37 cellular contexts compared by ENCODE assay signal in the genomic region with DNA sequence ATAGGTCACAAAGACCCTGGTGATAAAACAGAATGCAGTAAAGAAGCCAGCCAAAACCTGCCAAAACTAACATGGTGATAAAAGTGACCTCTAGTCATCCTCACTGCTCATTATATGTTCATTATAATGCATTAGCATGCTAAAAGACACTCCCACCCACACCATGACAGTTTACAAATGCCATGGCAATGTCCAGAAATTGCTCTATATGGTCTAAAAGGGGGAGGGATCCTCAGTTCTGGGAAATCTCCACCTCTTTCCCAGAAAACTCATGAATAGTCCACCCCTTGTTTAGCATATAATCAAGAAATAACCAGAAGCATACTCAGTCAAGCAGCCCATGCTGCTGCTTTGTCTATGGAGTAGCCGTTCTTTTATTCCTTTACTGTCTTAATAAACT. TPM values are rescaled to one million over a fixed set of nuclear protein-coding genes. Genes with fewer than 3 reads are reported as not detected.
"Had no signal": no experiment of that assay in that cellular context is flagged by ENCODE, and none has a peak within 500 bp of the region (broad histone marks: within the 10 kb centered on the region; RNA-seq: fewer than 3 reads in every experiment).

No MANE protein-coding gene starts in this region.

- H3K36me3 Mint-ChIP-seq: activated CD4-positive, alpha-beta memory T cell treated with anti-CD3 and anti-CD28 coated beads for 36 hours; activated naive CD4-positive, alpha-beta T cell treated with anti-CD3 and anti-CD28 coated beads, Interleukin-2, amount 10 ng/mL, durations not matched to agents 7 days and 5 days; activated naive CD4-positive, alpha-beta T cell treated with anti-CD3 and anti-CD28 coated beads, Interleukin-2, amount 50 U/mL, for 24 hours; activated naive CD8-positive, alpha-beta T cell; activated naive CD8-positive, alpha-beta T cell treated with anti-CD3 and anti-CD28 coated beads, Interleukin-2, amount 10 ng/mL, durations not matched to agents 7 days and 5 days; brain had no signal

- ATAC-seq: activated CD8-positive, alpha-beta T cell treated with anti-CD3 and anti-CD28 coated beads for 36 hours; activated naive CD8-positive, alpha-beta T cell treated with anti-CD3 and anti-CD28 coated beads, Interleukin-2, amount 50 U/mL, for 24 hours had no signal

- H3K4me1 Mint-ChIP-seq: activated B cell treated with CpG ODN at 0.5 μM for 24 hours; activated CD4-positive, alpha-beta T cell treated with anti-CD3 and anti-CD28 coated beads, Interleukin-2, amount 10 ng/mL, durations not matched to agents 24 days and 14 days; activated naive CD4-positive, alpha-beta T cell treated with anti-CD3 and anti-CD28 coated beads, Interleukin-2, amount 10 ng/mL, durations not matched to agents 7 days and 5 days; activated naive CD4-positive, alpha-beta T cell treated with anti-CD3 and anti-CD28 coated beads, Interleukin-2, amount 50 U/mL, for 24 hours; activated naive CD8-positive, alpha-beta T cell treated with anti-CD3 and anti-CD28 coated beads, Interleukin-2, amount 10 ng/mL, durations not matched to agents 7 days and 5 days; activated naive CD8-positive, alpha-beta T cell treated with anti-CD3 and anti-CD28 coated beads, Interleukin-2, amount 50 U/mL, for 24 hours; brain; central memory CD8-positive, alpha-beta T cell had no signal

- H3K27ac Mint-ChIP-seq: activated B cell treated with CpG ODN at 0.5 μM for 24 hours; activated CD4-positive, alpha-beta memory T cell treated with anti-CD3 and anti-CD28 coated beads for 36 hours; activated CD4-positive, alpha-beta T cell treated with anti-CD3 and anti-CD28 coated beads, Interleukin-2, amount 10 ng/mL, durations not matched to agents 24 days and 14 days; activated CD8-positive, alpha-beta T cell treated with anti-CD3 and anti-CD28 coated beads for 36 hours; activated naive CD4-positive, alpha-beta T cell treated with anti-CD3 and anti-CD28 coated beads, Interleukin-2, amount 10 ng/mL, durations not matched to agents 7 days and 5 days; activated naive CD4-positive, alpha-beta T cell treated with anti-CD3 and anti-CD28 coated beads, Interleukin-2, amount 50 U/mL, for 24 hours; activated naive CD8-positive, alpha-beta T cell; activated naive CD8-positive, alpha-beta T cell treated with anti-CD3 and anti-CD28 coated beads, Interleukin-2, amount 10 ng/mL, durations not matched to agents 7 days and 5 days; activated naive CD8-positive, alpha-beta T cell treated with anti-CD3 and anti-CD28 coated beads, Interleukin-2, amount 50 U/mL, for 24 hours; activated T-helper 2 cell treated with anti-CD3 and anti-CD28 coated beads, Interferon-gamma antibody, Interleukin-2, Interleukin-4, amounts not matched to agents 10 μg/mL and 5 μg/mL and 100 μg/mL, durations not matched to agents 14 hours and 24 hours and 36 hours; brain; T-helper 1 cell treated with Interleukin-12 subunit alpha and Interleukin-12 subunit beta and Interleukin-4 antibody, amounts not matched to agents 30 μg/mL and 1 μg/mL, for 36 hours; T-helper 2 cell treated with Interferon-gamma antibody and Interleukin-4, amounts not matched to agents 5 μg/mL and 100 μg/mL, for 36 hours had no signal

- H3K9me3 Mint-ChIP-seq: activated B cell treated with CpG ODN at 0.5 μM for 24 hours; activated CD4-positive, alpha-beta memory T cell treated with anti-CD3 and anti-CD28 coated beads for 36 hours; activated CD4-positive, alpha-beta T cell treated with anti-CD3 and anti-CD28 coated beads, Interleukin-2, amount 10 ng/mL, durations not matched to agents 24 days and 14 days; activated CD8-positive, alpha-beta T cell treated with anti-CD3 and anti-CD28 coated beads for 36 hours; activated naive CD4-positive, alpha-beta T cell treated with anti-CD3 and anti-CD28 coated beads, Interleukin-2, amount 10 ng/mL, durations not matched to agents 7 days and 5 days; activated naive CD4-positive, alpha-beta T cell treated with anti-CD3 and anti-CD28 coated beads, Interleukin-2, amount 50 U/mL, for 24 hours; activated naive CD8-positive, alpha-beta T cell treated with anti-CD3 and anti-CD28 coated beads, Interleukin-2, amount 10 ng/mL, durations not matched to agents 7 days and 5 days; activated naive CD8-positive, alpha-beta T cell treated with anti-CD3 and anti-CD28 coated beads, Interleukin-2, amount 50 U/mL, for 24 hours; activated T-helper 2 cell treated with anti-CD3 and anti-CD28 coated beads, Interferon-gamma antibody, Interleukin-2, Interleukin-4, amounts not matched to agents 10 μg/mL and 5 μg/mL and 100 μg/mL, durations not matched to agents 14 hours and 24 hours and 36 hours; central memory CD8-positive, alpha-beta T cell; T-helper 1 cell treated with Interleukin-12 subunit alpha and Interleukin-12 subunit beta and Interleukin-4 antibody, amounts not matched to agents 30 μg/mL and 1 μg/mL, for 36 hours; T-helper 2 cell treated with Interferon-gamma antibody and Interleukin-4, amounts not matched to agents 5 μg/mL and 100 μg/mL, for 36 hours had no signal

- H3K4me3 Mint-ChIP-seq: activated B cell treated with CpG ODN at 0.5 μM for 24 hours; activated CD4-positive, alpha-beta memory T cell treated with anti-CD3 and anti-CD28 coated beads for 36 hours; activated CD4-positive, alpha-beta T cell treated with anti-CD3 and anti-CD28 coated beads, Interleukin-2, amount 10 ng/mL, durations not matched to agents 24 days and 14 days; activated CD8-positive, alpha-beta T cell treated with anti-CD3 and anti-CD28 coated beads for 36 hours; activated naive CD4-positive, alpha-beta T cell treated with anti-CD3 and anti-CD28 coated beads, Interleukin-2, amount 10 ng/mL, durations not matched to agents 7 days and 5 days; activated naive CD4-positive, alpha-beta T cell treated with anti-CD3 and anti-CD28 coated beads, Interleukin-2, amount 50 U/mL, for 24 hours; activated naive CD8-positive, alpha-beta T cell; activated naive CD8-positive, alpha-beta T cell treated with anti-CD3 and anti-CD28 coated beads, Interleukin-2, amount 10 ng/mL, durations not matched to agents 7 days and 5 days; activated naive CD8-positive, alpha-beta T cell treated with anti-CD3 and anti-CD28 coated beads, Interleukin-2, amount 50 U/mL, for 24 hours; brain; central memory CD8-positive, alpha-beta T cell; T-helper 1 cell treated with Interleukin-12 subunit alpha and Interleukin-12 subunit beta and Interleukin-4 antibody, amounts not matched to agents 30 μg/mL and 1 μg/mL, for 36 hours; T-helper 2 cell treated with Interferon-gamma antibody and Interleukin-4, amounts not matched to agents 5 μg/mL and 100 μg/mL, for 36 hours had no signal

- DNase-seq: activated B cell treated with CpG ODN at 0.5 μM for 24 hours; activated CD4-positive, alpha-beta memory T cell treated with anti-CD3 and anti-CD28 coated beads for 36 hours; activated CD4-positive, alpha-beta T cell treated with anti-CD3 and anti-CD28 coated beads for 4 hours; activated CD4-positive, alpha-beta T cell treated with anti-CD3 and anti-CD28 coated beads, Interleukin-2, amount 10 ng/mL, durations not matched to agents 24 days and 14 days; activated CD4-positive, alpha-beta T cell treated with anti-CD3 and anti-CD28 coated beads, Interleukin-2, amount 50 U/mL, for 1 hour; activated CD4-positive, alpha-beta T cell treated with anti-CD3 and anti-CD28 coated beads, Interleukin-2, amount 50 U/mL, for 4 hours; activated CD4-positive, CD25-positive, alpha-beta regulatory T cell treated with anti-CD3 and anti-CD28 coated beads, Interleukin-2, amount 50 U/mL, for 72 hours; activated CD8-positive, alpha-beta memory T cell treated with anti-CD3 and anti-CD28 coated beads, Interleukin-2, amount 50 U/mL, for 4 hours; activated CD8-positive, alpha-beta T cell treated with anti-CD3 and anti-CD28 coated beads for 36 hours; activated effector memory CD4-positive, alpha-beta T cell treated with Interleukin-2 at 50 U/mL for 16 hours; activated gamma-delta T cell; activated naive CD4-positive, alpha-beta T cell treated with anti-CD3 and anti-CD28 coated beads, Interleukin-2, amount 10 ng/mL, durations not matched to agents 7 days and 5 days; activated naive CD4-positive, alpha-beta T cell treated with Interleukin-2 at 50 U/mL for 16 hours; activated naive CD8-positive, alpha-beta T cell treated with anti-CD3 and anti-CD28 coated beads, Interleukin-2, amount 10 ng/mL, durations not matched to agents 7 days and 5 days; activated naive CD8-positive, alpha-beta T cell treated with anti-CD3 and anti-CD28 coated beads, Interleukin-2, amount 50 U/mL, for 24 hours; activated T-cell treated with anti-CD3 and anti-CD28 coated beads for 4 hours; activated T-cell treated with anti-CD3 and anti-CD28 coated beads, Interleukin-2, amount 50 U/mL, for 1 hour; activated T-cell treated with anti-CD3 and anti-CD28 coated beads, Interleukin-2, amount 50 U/mL, for 48 hours; amniotic stem cell; aorta; caudate nucleus; cerebellar nuclear complex; T-helper 1 cell; T-helper 2 cell; T-helper 9 cell had no signal

RNA-seq across cellular contexts. Expression of a gene that starts 40.4 kb away (rescaled TPM):
- total RNA-seq: activated B cell treated with CpG ODN at 0.5 μM for 24 hours; activated CD4-positive, alpha-beta memory T cell treated with anti-CD3 and anti-CD28 coated beads for 36 hours; activated CD4-positive, alpha-beta T cell treated with anti-CD3 and anti-CD28 coated beads, Interleukin-2, amount 10 ng/mL, durations not matched to agents 24 days and 14 days; activated CD8-positive, alpha-beta memory T cell treated with anti-CD3 and anti-CD28 coated beads for 36 hours; activated CD8-positive, alpha-beta T cell treated with anti-CD3 and anti-CD28 coated beads for 36 hours; activated naive CD8-positive, alpha-beta T cell treated with anti-CD3 and anti-CD28 coated beads, Interleukin-2, amount 10 ng/mL, durations not matched to agents 7 days and 5 days; activated T-helper 2 cell treated with anti-CD3 and anti-CD28 coated beads, Interferon-gamma antibody, Interleukin-2, Interleukin-4, amounts not matched to agents 10 μg/mL and 5 μg/mL and 100 μg/mL, durations not matched to agents 14 hours and 24 hours and 36 hours; aorta; astrocyte; bronchial epithelial cell; cardiac muscle cell; chondrocyte had no signal
